In genomic region chr3:107523361-107524213, GRCh38 we compare ENCODE assay signal across 8 cellular contexts. TPM values are rescaled to one million over a fixed set of nuclear protein-coding genes. Genes with fewer than 3 reads are reported as not detected.
DNase-seq lines count a peak whose midpoint lies in the region; ATAC-seq and TF ChIP-seq lines count a peak whose summit lies in the region.

No MANE protein-coding gene starts in this region.

- peaks cover 21% of the 10 kb centered on the region for H3K4me1 Mint-ChIP-seq in T-helper 17 cell

- DNase-seq in EL: peak; percentile 64
- no peak for DNase-seq in Jurkat, Clone E6-1 (ENCODE audit: low read depth, low spot score)
- DNase-seq in T-helper 17 cell: peak in 2 of 3 donors; percentile 27 to 42
- DNase-seq in ascending aorta (ENCODE audit: low spot score in 2 of 2): peak in 1 of 2 donors; percentile 71
- DNase-seq in hepatic stellate cell (ENCODE audit: low spot score): peak; percentile 34
- peak; percentile 76 for DNase-seq in putamen (ENCODE audit: low spot score)
- no peak for DNase-seq in GF-D8 (lab: John Stamatoyannopoulos, UW)

- H3K27me3 ChIP-seq in ascending aorta: no peaks in the 10 kb centered on the region

- H3K27ac Mint-ChIP-seq in T-helper 17 cell: peak overlapping the region; percentile 96

- no peaks in the 10 kb centered on the region for H3K36me3 ChIP-seq in ascending aorta

- peak overlapping the region; percentile 96 to 98 for H3K27ac ChIP-seq in ascending aorta

- H3K9me3 ChIP-seq in T-helper 17 cell (ENCODE audit: control insufficient read depth, low read length, poor library complexity, severe bottlenecking) (no peaks in the 10 kb centered on the region), ascending aorta (no peaks in the 10 kb centered on the region)

- peaks cover 7% of the 10 kb centered on the region for H3K36me3 Mint-ChIP-seq in T-helper 17 cell (ENCODE audit: low read depth)

- peak overlapping the region; percentile 99 for H3K4me3 Mint-ChIP-seq in T-helper 17 cell

- no peaks in the 10 kb centered on the region for H3K27me3 Mint-ChIP-seq in T-helper 17 cell

- peak; percentile 29 for ATAC-seq in GM21723 (IDR thresholded peaks at IDR 0.05; ENCODE audit: unreplicated experiment)
- peak; percentile 52 for ATAC-seq in T-helper 17 cell

- H3K4me1 ChIP-seq in ascending aorta: peaks cover 0 to 11% of the 10 kb centered on the region in 2 donors

- H3K4me3 ChIP-seq in Jurkat, Clone E6-1 (ENCODE audit: low read length): peak overlapping the region; percentile 79
- peak overlapping the region; percentile 94 to 95 for H3K4me3 ChIP-seq in ascending aorta

- TF ChIP-seq CTCF in ascending aorta (IDR thresholded peaks at IDR 0.05): no peak

- intact Hi-C loops in ascending aorta (cut with DNase I): loop anchor here (1.0 to 10.0 kb wide), 6 partner anchors 92 to 1064 kb away; partner anchors contain the start of genes CD47, CIP2A, DZIP3 and IFT57

RNA-seq across cellular contexts. Expression of gene BBX, which starts 0.8 kb away (rescaled TPM):
- 25.8 TPM for polyA plus RNA-seq in Jurkat, Clone E6-1 (2012; ENCODE audit: insufficient read depth, insufficient read length)
- 10 to 100 TPM; 76.3 to 86.5 TPM for total RNA-seq in T-helper 17 cell
- total RNA-seq in ascending aorta: 18.0 TPM

Comparison
In these comparisons a context has a peak if more than half of its experiments do, and no peak if none do; other contexts are left out.
1. DNase-seq: peak in EL (single experiment), T-helper 17 cell (2 of 3), hepatic stellate cell (single experiment) and putamen (single experiment); none in Jurkat, Clone E6-1 (single experiment) and GF-D8 (single experiment).